Comparison of ENCODE assay signal across 20 cellular contexts in the genomic region with DNA sequence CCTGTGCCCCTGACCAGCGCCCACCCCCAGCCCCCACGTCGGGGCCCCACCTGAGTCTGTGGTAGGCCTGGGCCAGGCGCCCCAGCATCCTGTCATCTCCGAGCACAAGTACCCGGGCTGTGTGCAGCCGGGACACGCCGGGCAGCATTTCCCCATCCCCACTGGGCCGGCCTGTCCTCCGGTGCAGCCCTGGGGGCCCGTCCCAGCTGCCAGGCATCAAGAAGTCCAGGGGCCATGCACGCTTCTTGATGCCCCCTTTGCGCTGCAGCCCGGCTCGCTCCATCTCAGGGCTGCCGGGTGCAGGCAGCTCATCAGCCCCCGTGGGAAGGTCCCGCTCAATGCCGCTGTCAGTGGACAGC. TPM values are rescaled to one million over a fixed set of nuclear protein-coding genes. Genes with fewer than 3 reads are reported as not detected.
"Had no signal": no experiment of that assay in that cellular context is flagged by ENCODE, and none has a peak within 500 bp of the region (broad histone marks: within the 10 kb centered on the region; RNA-seq: fewer than 3 reads in every experiment).

No MANE protein-coding gene starts in this region.

- H3K4me3 ChIP-seq: lung, sigmoid colon, skin epidermis, stomach, thoracic aorta, transverse colon had no signal

- H3K36me3 ChIP-seq: sigmoid colon, stomach, thoracic aorta, transverse colon had no signal

- DNase-seq: erythroblast; foreskin melanocyte; hippocampal formation; left colon; left ventricle myocardium superior; mesenchymal stem cell; naive B cell; sigmoid colon; stimulated activated CD4-positive, alpha-beta T cell treated with anti-CD3 and anti-CD28 coated beads, Interleukin-2, amount 100 ng/mL, for 24 hours; stimulated activated CD4-positive, alpha-beta T cell treated with anti-CD3 and anti-CD28 coated beads, Interleukin-4, amount 100 ng/mL, for 4 hours; stimulated activated naive CD4-positive, alpha-beta T cell; stomach; substantia nigra; transverse colon had no signal

- ATAC-seq: left colon, left ventricle myocardium superior had no signal

- H3K4me1 ChIP-seq: sigmoid colon, stomach, transverse colon had no signal

- H3K27ac ChIP-seq: sigmoid colon, skin epidermis, stomach, thoracic aorta, transverse colon had no signal

RNA-seq across cellular contexts. Expression of a gene that starts 29.3 kb away (rescaled TPM):
- total RNA-seq: endothelial cell of umbilical vein, left ventricle myocardium superior, pulmonary artery endothelial cell, sigmoid colon had no signal
- polyA plus RNA-seq: endothelial cell of umbilical vein had no signal

RNA-seq across cellular contexts. Expression of a gene that starts 39.0 kb away (rescaled TPM):
- total RNA-seq: endothelial cell of umbilical vein, kidney epithelial cell, pulmonary artery endothelial cell had no signal
- polyA plus RNA-seq: endothelial cell of umbilical vein had no signal
